ENCODE assay signal across 16 cellular contexts in the genomic region with DNA sequence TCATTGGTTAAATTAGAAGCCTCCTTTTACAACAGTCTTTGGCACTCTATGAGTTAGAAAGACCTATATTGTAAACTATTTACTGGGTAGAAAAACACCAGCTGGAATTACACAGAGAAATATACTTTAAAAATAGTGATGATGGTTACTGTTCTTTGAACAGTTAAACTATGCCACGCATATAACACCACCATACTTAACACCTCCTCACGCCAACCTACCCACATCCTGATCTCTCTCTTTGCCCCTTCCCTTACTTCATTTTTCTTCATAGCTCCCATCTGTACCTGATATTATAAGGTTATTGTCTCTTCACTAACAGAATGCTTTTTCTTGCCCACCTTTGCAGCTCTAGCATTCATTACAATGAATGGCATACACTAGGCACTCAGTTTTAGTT.
A peak's percentile ranks its signal among the peaks of the same experiment; 100 is the strongest.
DNase-seq lines count a peak whose midpoint lies in the region; ATAC-seq and TF ChIP-seq lines count a peak whose summit lies in the region.
"Had no signal": no experiment of that assay in that cellular context is flagged by ENCODE, and none has a peak within 500 bp of the region (broad histone marks: within the 10 kb centered on the region; RNA-seq: fewer than 3 reads in every experiment).

No MANE protein-coding gene starts in this region.

- H3K9me3 ChIP-seq in CD8-positive, alpha-beta memory T cell (ENCODE audit: low read length), result no peaks in the 10 kb centered on the region
- H3K9me3 ChIP-seq: HAP-1 had no signal

- H3K4me3 Mint-ChIP-seq in CD8-positive, alpha-beta memory T cell, result peak overlapping the region in 6 of 7 donors; percentile 68 to 89 (median 78)
- peak overlapping the region; percentile 15 for H3K4me3 Mint-ChIP-seq in activated CD8-positive, alpha-beta T cell treated with anti-CD3 and anti-CD28 coated beads for 36 hours
- H3K4me3 Mint-ChIP-seq in immature natural killer cell, result peak overlapping the region; percentile 22 to 80 (median 66)
- peak overlapping the region; percentile 73 for H3K4me3 Mint-ChIP-seq in stimulated activated effector memory CD8-positive, alpha-beta T cell treated with anti-CD3 and anti-CD28 coated beads, Interleukin-12 subunit alpha, Interleukin-12 subunit beta, amount 100 ng/mL, for 72 hours

- intact Hi-C loops in activated CD8-positive, alpha-beta T cell treated with anti-CD3 and anti-CD28 coated beads for 36 hours (cut with micrococcal nuclease), result no loop called here

- no peak overlapping the region for H3K4me3 ChIP-seq in CD8-positive, alpha-beta memory T cell (ENCODE audit: low read length)
- H3K4me3 ChIP-seq: GM23248, HAP-1 had no signal

- ATAC-seq in activated CD8-positive, alpha-beta T cell treated with anti-CD3 and anti-CD28 coated beads for 36 hours, result peak; percentile 39
- peak; percentile 68 for ATAC-seq in stimulated activated effector memory CD8-positive, alpha-beta T cell treated with anti-CD3 and anti-CD28 coated beads, Interleukin-12 subunit alpha, Interleukin-12 subunit beta, amount 100 ng/mL, for 72 hours

- POLR2A ChIA-PET in CD8-positive, alpha-beta memory T cell (lab: Charles Lee), result no interaction called here
- POLR2A ChIA-PET in activated CD8-positive, alpha-beta T cell treated with anti-CD3 and anti-CD28 coated beads for 36 hours (lab: Charles Lee), result no interaction called here

- peak overlapping the region in 6 of 8 donors; percentile 19 to 92 (median 77) for H3K27ac Mint-ChIP-seq in CD8-positive, alpha-beta memory T cell
- no peak overlapping the region for H3K27ac Mint-ChIP-seq in activated CD8-positive, alpha-beta T cell treated with anti-CD3 and anti-CD28 coated beads for 36 hours
- peak overlapping the region in 5 of 6 donors; percentile 10 to 78 (median 32) for H3K27ac Mint-ChIP-seq in immature natural killer cell
- H3K27ac Mint-ChIP-seq in stimulated activated effector memory CD8-positive, alpha-beta T cell treated with anti-CD3 and anti-CD28 coated beads, Interleukin-12 subunit alpha, Interleukin-12 subunit beta, amount 100 ng/mL, for 72 hours, result peak overlapping the region; percentile 63

- H3K27me3 ChIP-seq in CD8-positive, alpha-beta memory T cell (ENCODE audit: insufficient read depth, low read length, poor library complexity, severe bottlenecking), result no peaks in the 10 kb centered on the region

- H3K36me3 ChIP-seq in CD8-positive, alpha-beta memory T cell (ENCODE audit: insufficient read depth, low read length), result no peaks in the 10 kb centered on the region
- H3K36me3 ChIP-seq: HAP-1 had no signal

- no peak overlapping the region for H3K27ac ChIP-seq in CD8-positive, alpha-beta memory T cell (ENCODE audit: low read depth, low read length)
- H3K27ac ChIP-seq: C4-2B, GM23248, HL-60 had no signal

- peak in 1 of 5 donors; percentile 25 for DNase-seq in CD8-positive, alpha-beta memory T cell
- no peak for DNase-seq in activated CD8-positive, alpha-beta T cell treated with anti-CD3 and anti-CD28 coated beads for 36 hours
- peak in 2 of 3 donors; percentile 14 to 20 for DNase-seq in immature natural killer cell
- DNase-seq in stimulated activated effector memory CD8-positive, alpha-beta T cell treated with anti-CD3 and anti-CD28 coated beads, Interleukin-12 subunit alpha, Interleukin-12 subunit beta, amount 100 ng/mL, for 72 hours (ENCODE audit: low spot score in 2 of 2), result no peak
- DNase-seq in ACHN, result no peak
- no peak for DNase-seq in activated naive CD4-positive, alpha-beta T cell treated with Interleukin-2 at 50 U/mL for 16 hours
- no peak for DNase-seq in retina
- DNase-seq: AML-193; CD4-positive, alpha-beta memory T cell; COR-L47; DMS 273 treated with DMSO at 0.1 percent for 48 hours; DMS53; GM23248 had no signal

- H3K27me3 Mint-ChIP-seq in CD8-positive, alpha-beta memory T cell, result peaks cover 5 to 16% of the 10 kb centered on the region in 2 donors
- peaks cover 1% of the 10 kb centered on the region for H3K27me3 Mint-ChIP-seq in activated CD8-positive, alpha-beta T cell treated with anti-CD3 and anti-CD28 coated beads for 36 hours
- peaks cover 0 to 2% (median 0%) of the 10 kb centered on the region in 3 donors for H3K27me3 Mint-ChIP-seq in immature natural killer cell (ENCODE audit: low read depth in 3 of 3)

- H3K9me3 Mint-ChIP-seq in CD8-positive, alpha-beta memory T cell, result no peaks in the 10 kb centered on the region
- H3K9me3 Mint-ChIP-seq in activated CD8-positive, alpha-beta T cell treated with anti-CD3 and anti-CD28 coated beads for 36 hours, result no peaks in the 10 kb centered on the region
- no peaks in the 10 kb centered on the region for H3K9me3 Mint-ChIP-seq in immature natural killer cell
- H3K9me3 Mint-ChIP-seq in stimulated activated effector memory CD8-positive, alpha-beta T cell treated with anti-CD3 and anti-CD28 coated beads, Interleukin-12 subunit alpha, Interleukin-12 subunit beta, amount 100 ng/mL, for 72 hours, result no peaks in the 10 kb centered on the region

- H3K36me3 Mint-ChIP-seq in CD8-positive, alpha-beta memory T cell, result peaks cover 0 to 8% (median 0%) of the 10 kb centered on the region in 3 donors
- no peaks in the 10 kb centered on the region for H3K36me3 Mint-ChIP-seq in activated CD8-positive, alpha-beta T cell treated with anti-CD3 and anti-CD28 coated beads for 36 hours (ENCODE audit: low read depth)
- H3K36me3 Mint-ChIP-seq in immature natural killer cell, result no peaks in the 10 kb centered on the region
- H3K36me3 Mint-ChIP-seq in stimulated activated effector memory CD8-positive, alpha-beta T cell treated with anti-CD3 and anti-CD28 coated beads, Interleukin-12 subunit alpha, Interleukin-12 subunit beta, amount 100 ng/mL, for 72 hours, result peaks cover 33% of the 10 kb centered on the region

- CTCF ChIA-PET in CD8-positive, alpha-beta memory T cell (lab: Charles Lee), result no interaction called here
- CTCF ChIA-PET in activated CD8-positive, alpha-beta T cell treated with anti-CD3 and anti-CD28 coated beads for 36 hours (lab: Charles Lee), result interaction anchor here (2.2 kb wide), 1 partner anchor 46 kb away, joined by 6 read pairs; no protein-coding TSS in a partner anchor

- no peak for TF ChIP-seq CTCF in activated CD8-positive, alpha-beta T cell treated with anti-CD3 and anti-CD28 coated beads for 36 hours (IDR thresholded peaks at IDR 0.05)

- H3K4me1 Mint-ChIP-seq in CD8-positive, alpha-beta memory T cell, result peaks cover 7 to 20% (median 16%) of the 10 kb centered on the region in 3 donors
- peaks cover 3% of the 10 kb centered on the region for H3K4me1 Mint-ChIP-seq in activated CD8-positive, alpha-beta T cell treated with anti-CD3 and anti-CD28 coated beads for 36 hours (ENCODE audit: low read depth)
- peaks cover 38 to 56% of the 10 kb centered on the region in 2 donors for H3K4me1 Mint-ChIP-seq in immature natural killer cell
- H3K4me1 Mint-ChIP-seq in stimulated activated effector memory CD8-positive, alpha-beta T cell treated with anti-CD3 and anti-CD28 coated beads, Interleukin-12 subunit alpha, Interleukin-12 subunit beta, amount 100 ng/mL, for 72 hours, result peaks cover 27% of the 10 kb centered on the region

- in situ Hi-C loops in ACHN (cut with HindIII; ENCODE audit: low pct_ligation_motif_present, low pct_unique_long_range_greater_than_20kb, low sequenced_read_pairs), result no loop called here

- H3K4me1 ChIP-seq in CD8-positive, alpha-beta memory T cell (ENCODE audit: insufficient read depth, low read length), result no peaks in the 10 kb centered on the region
- H3K4me1 ChIP-seq: HAP-1 had no signal

Comparison
In these comparisons a context has a peak if more than half of its experiments do, and no peak if none do; other contexts are left out.
1. DNase-seq: peak in immature natural killer cell (2 of 3); none in activated CD8-positive, alpha-beta T cell treated with anti-CD3 and anti-CD28 coated beads for 36 hours (single experiment), stimulated activated effector memory CD8-positive, alpha-beta T cell treated with anti-CD3 and anti-CD28 coated beads, Interleukin-12 subunit alpha, Interleukin-12 subunit beta, amount 100 ng/mL, for 72 hours (0 of 2), ACHN (single experiment), activated naive CD4-positive, alpha-beta T cell treated with Interleukin-2 at 50 U/mL for 16 hours (single experiment) and retina (single experiment).
2. H3K4me3 Mint-ChIP-seq: peak in every context shown above with its lines; median percentile 78 in CD8-positive, alpha-beta memory T cell; 73 in stimulated activated effector memory CD8-positive, alpha-beta T cell treated with anti-CD3 and anti-CD28 coated beads, Interleukin-12 subunit alpha, Interleukin-12 subunit beta, amount 100 ng/mL, for 72 hours; 66 in immature natural killer cell; 15 in activated CD8-positive, alpha-beta T cell treated with anti-CD3 and anti-CD28 coated beads for 36 hours.